15 cellular contexts compared by ENCODE assay signal in genomic region chr3:177329854-177330253, GRCh38.
DNase-seq lines count a peak whose midpoint lies in the region; ATAC-seq, FAIRE-seq and TF ChIP-seq lines count a peak whose summit lies in the region.
"Had no signal": no experiment of that assay in that cellular context is flagged by ENCODE, and none has a peak within 500 bp of the region (broad histone marks: within the 10 kb centered on the region; RNA-seq: fewer than 3 reads in every experiment).

No MANE protein-coding gene starts in this region.

- POLR2A ChIA-PET in K562 (lab: Yijun Ruan, JAX), result interaction anchor here (0.5 to 0.6 kb wide), 2 partner anchors 27 to 440 kb away, joined by 3 to 4 read pairs; no protein-coding TSS in a partner anchor

- H3K27ac ChIP-seq in K562 (ENCODE audit: extremely low read depth, low read depth, low read length) (no peak overlapping the region), keratinocyte (ENCODE audit: control insufficient read depth, insufficient read depth, low read length) (no peak overlapping the region), gastrocnemius medialis (peak overlapping the region in 3 of 4 donors; percentile 13 to 45 (median 33))

- H3K4me3 ChIP-seq in K562 (no peak overlapping the region), keratinocyte (ENCODE audit: control insufficient read depth in 2 of 3, extremely low read depth in 1 of 3, insufficient read depth in 2 of 3, low read depth in 1 of 3, low read length in 3 of 3) (no peak overlapping the region), gastrocnemius medialis (no peak overlapping the region)
- H3K4me3 ChIP-seq: GM12878 had no signal

- dilution Hi-C loops in keratinocyte (cut with MboI; ENCODE audit: extremely low pct_ligation_motif_present, low sequenced_read_pairs), result no loop called here

- BruUV-seq in K562 (replicated peaks; lab: Mats Ljungman, UMichigan), result no TSS peak

- peaks cover 7 to 18% of the 10 kb centered on the region in 2 experiments for H3K4me1 ChIP-seq in K562 (replicated peaks in 1 of 2; ENCODE audit: control insufficient read depth in 2 of 2, insufficient read depth in 2 of 2, low read length in 2 of 2)
- no peaks in the 10 kb centered on the region for H3K4me1 ChIP-seq in keratinocyte (ENCODE audit: control insufficient read depth, extremely low read depth, insufficient read depth, low read length)
- H3K4me1 ChIP-seq in gastrocnemius medialis, result peaks cover 26 to 33% of the 10 kb centered on the region in 2 donors
- H3K4me1 ChIP-seq: Caco-2 had no signal

- H3K9me1 ChIP-seq in K562 (ENCODE audit: control insufficient read depth, insufficient read depth, low read length) (no peaks in the 10 kb centered on the region), keratinocyte (ENCODE audit: control insufficient read depth, extremely low read depth, insufficient read depth, low read length) (no peaks in the 10 kb centered on the region)

- no peaks in the 10 kb centered on the region for H3K79me2 ChIP-seq in K562 (ENCODE audit: control insufficient read depth, insufficient read depth, low read length)
- H3K79me2 ChIP-seq in keratinocyte (ENCODE audit: control insufficient read depth, insufficient read depth, low read length), result no peaks in the 10 kb centered on the region

- no peaks in the 10 kb centered on the region for H3K36me3 ChIP-seq in K562 (ENCODE audit: control insufficient read depth, insufficient read depth, low read length)
- H3K36me3 ChIP-seq in keratinocyte (ENCODE audit: control insufficient read depth in 2 of 2, extremely low read depth in 1 of 2, insufficient read depth in 2 of 2, low read length in 2 of 2), result no peaks in the 10 kb centered on the region
- H3K36me3 ChIP-seq in gastrocnemius medialis, result no peaks in the 10 kb centered on the region

- WGBS in K562 (ENCODE audit: insufficient coverage, low coverage, missing lambda C conversion rate), result 91% methylated on average over 3 of the region's 3 CpGs

- no peak for TF ChIP-seq RAD21 in K562 (CRISPR knock-in tag; conservative IDR thresholded peaks at IDR 0.05 in 1 of 2, IDR thresholded peaks at IDR 0.05 in 1 of 2)

- intact Hi-C loops in K562 (cut with micrococcal nuclease) (no loop called here), gastrocnemius medialis (cut with DNase I; ENCODE audit: low total_unique reads) (no loop called here)

- H4K20me1 ChIP-seq in K562 (replicated peaks; ENCODE audit: control insufficient read depth, insufficient read depth, low read length), result no peaks in the 10 kb centered on the region
- H4K20me1 ChIP-seq in keratinocyte (ENCODE audit: control insufficient read depth, extremely low read depth, insufficient read depth, low read length), result no peaks in the 10 kb centered on the region

- CTCF ChIA-PET in K562 (lab: Yijun Ruan, JAX; ENCODE audit: low intra/inter-chr PET ratio), result no interaction called here

- H3K4me2 ChIP-seq in K562 (ENCODE audit: insufficient read depth, low read length) (no peak overlapping the region), keratinocyte (ENCODE audit: control insufficient read depth, extremely low read depth, insufficient read depth, low read depth, low read length) (no peak overlapping the region)

- TF ChIP-seq CTCF in K562 (IDR thresholded peaks at IDR 0.05 in 2 of 3, conservative IDR thresholded peaks at IDR 0.05 in 1 of 3; ENCODE audit: insufficient read depth in 2 of 3, low read depth in 1 of 3, low read length in 3 of 3) (no peak), keratinocyte (optimal IDR thresholded peaks at IDR 0.05 in 1 of 3, IDR thresholded peaks at IDR 0.05 in 1 of 3, conservative IDR thresholded peaks at IDR 0.05 in 1 of 3; ENCODE audit: extremely low read depth in 1 of 3, insufficient read depth in 2 of 3, low read length in 3 of 3) (no peak), gastrocnemius medialis (IDR thresholded peaks at IDR 0.05 in 4 of 5, conservative IDR thresholded peaks at IDR 0.05 in 1 of 5) (no peak)

- H3K9ac ChIP-seq in K562 (ENCODE audit: insufficient read depth in 1 of 2, low read depth in 2 of 2, low read length in 2 of 2) (no peak overlapping the region), keratinocyte (ENCODE audit: control insufficient read depth, extremely low read depth, insufficient read depth, low read length) (no peak overlapping the region)

- 0 out of 2 replicates have a peak overlapping the region, but pooled peaks have one; percentile 8 for H2AFZ ChIP-seq in K562 (ENCODE audit: low read depth, low read length)
- peak overlapping the region; percentile 47 for H2AFZ ChIP-seq in keratinocyte (ENCODE audit: control insufficient read depth, low read length)

- H3K27me3 ChIP-seq in K562 (ENCODE audit: control insufficient read depth in 2 of 2, insufficient read depth in 2 of 2, low read length in 2 of 2) (no peaks in the 10 kb centered on the region), keratinocyte (ENCODE audit: control insufficient read depth, extremely low read depth, insufficient read depth, low read length) (no peaks in the 10 kb centered on the region), gastrocnemius medialis (no peaks in the 10 kb centered on the region)

- H3K9me3 ChIP-seq in K562 (replicated peaks; ENCODE audit: control insufficient read depth, insufficient read depth, low read depth, low read length) (no peaks in the 10 kb centered on the region), keratinocyte (ENCODE audit: control insufficient read depth, low read depth, low read length) (no peaks in the 10 kb centered on the region), gastrocnemius medialis (no peaks in the 10 kb centered on the region)
- H3K9me3 ChIP-seq: Caco-2 had no signal

- no peak for TF ChIP-seq POLR2A in K562 (conservative IDR thresholded peaks at IDR 0.05)
- TF ChIP-seq POLR2A in gastrocnemius medialis (IDR thresholded peaks at IDR 0.05), result no peak

- TF ChIP-seq EP300 in K562 (IDR thresholded peaks at IDR 0.05; ENCODE audit: low read length), result no peak

- FAIRE-seq in K562 (lab: Jason Lieb, UNC) (no peak), keratinocyte (lab: Jason Lieb, UNC) (no peak)
- FAIRE-seq: GM12878, GM18507 had no signal

- no peak for ATAC-seq in K562
- peak; percentile 77 to 83 for ATAC-seq in gastrocnemius medialis
- ATAC-seq: GM12878 had no signal

- in situ Hi-C loops in G401 (cut with HindIII; ENCODE audit: low sequenced_read_pairs) (no loop called here), K562 (cut with MboI) (no loop called here), gastrocnemius medialis (cut with MboI; ENCODE audit: low sequenced_read_pairs in 4 of 4) (no loop called here), KBM-7 (cut with MboI; ENCODE audit: low pct_unique_long_range_greater_than_20kb, low sequenced_read_pairs) (no loop called here)

- DNase-seq in G401 (ENCODE audit: low spot score), result peak; percentile 17
- DNase-seq in K562 (ENCODE audit: extremely low read depth in 1 of 4, low spot score in 3 of 4), result no peak
- DNase-seq in keratinocyte (ENCODE audit: low read depth, low spot score), result no peak
- peak; percentile 47 to 56 for DNase-seq in gastrocnemius medialis
- DNase-seq in KBM-7, result no peak
- DNase-seq in NOMO-1 treated with DMSO at 0.1 percent for 48 hours (lab: John Stamatoyannopoulos, UW; ENCODE audit: unreplicated experiment), result no peak
- no peak for DNase-seq in NOMO-1 treated with dmso at 0.1 percent for 144 hours (lab: John Stamatoyannopoulos, UW; ENCODE audit: unreplicated experiment)
- DNase-seq: Caco-2, H9, IMR-90, NCI-H1436, NCI-H2029 treated with DMSO at 0.1 percent for 48 hours, NCI-H524 had no signal

TF ChIP-seq in K562, 482 proteins besides CTCF, POLR2A, EP300 and RAD21 (continues in another document):
- TF ChIP-seq USF1 (CRISPR knock-in tag; IDR thresholded peaks at IDR 0.05) (no peak), SRSF9 (IDR thresholded peaks at IDR 0.05; ENCODE audit: borderline replicate concordance, low read depth, low read length) (no peak), ZBTB17 (CRISPR knock-in tag; IDR thresholded peaks at IDR 0.05) (no peak), BHLHE40 (IDR thresholded peaks at IDR 0.05; ENCODE audit: low read length) (no peak), SMARCC2 (IDR thresholded peaks at IDR 0.05; ENCODE audit: low read depth) (no peak), RNF219 (CRISPR knock-in tag; IDR thresholded peaks at IDR 0.05) (no peak), ESRRB (CRISPR knock-in tag; IDR thresholded peaks at IDR 0.05; ENCODE audit: borderline replicate concordance) (no peak), CBX5 (IDR thresholded peaks at IDR 0.05; ENCODE audit: borderline replicate concordance, low read depth) (no peak), CEBPB (tag; IDR thresholded peaks at IDR 0.05) (no peak), ZFX (CRISPR knock-in tag; IDR thresholded peaks at IDR 0.05) (no peak), MAFG (tag; conservative IDR thresholded peaks at IDR 0.05) (no peak), ZNF217 (CRISPR knock-in tag; IDR thresholded peaks at IDR 0.05) (no peak), ZNF668 (CRISPR knock-in tag; IDR thresholded peaks at IDR 0.05) (no peak)

Comparison
In these comparisons a context has a peak if more than half of its experiments do, and no peak if none do; other contexts are left out.
1. DNase-seq: peak in G401 (single experiment) and gastrocnemius medialis (2 of 2); none in K562 (0 of 4), keratinocyte (single experiment), KBM-7 (single experiment), NOMO-1 treated with DMSO at 0.1 percent for 48 hours (single experiment) and NOMO-1 treated with dmso at 0.1 percent for 144 hours (single experiment).
2. H3K27ac ChIP-seq: peak in gastrocnemius medialis (3 of 4); none in K562 (single experiment) and keratinocyte (single experiment).